ENCODE assay signal across 12 cellular contexts in the genomic region with DNA sequence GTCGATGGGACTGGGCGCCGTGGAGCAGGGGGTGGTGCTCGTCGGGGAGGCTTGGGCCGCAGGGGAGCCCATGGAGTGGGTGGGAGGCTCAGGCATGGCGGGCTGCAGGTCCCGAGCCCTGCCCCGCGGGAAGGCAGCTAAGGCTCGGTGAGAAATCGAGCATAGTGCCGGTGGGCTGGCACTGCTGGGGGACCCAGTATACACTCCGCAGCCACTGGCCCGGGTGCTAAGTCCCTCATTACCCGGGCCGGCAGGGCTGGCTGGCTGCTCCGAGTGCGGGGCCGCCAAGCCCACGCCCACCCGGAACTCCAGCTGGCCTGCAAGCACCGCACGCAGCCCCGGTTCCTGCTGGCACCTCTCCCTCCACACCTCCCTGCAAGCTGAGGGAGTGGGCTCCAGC. TPM values are rescaled to one million over a fixed set of nuclear protein-coding genes. Genes with fewer than 3 reads are reported as not detected.
DNase-seq lines count a peak whose midpoint lies in the region; TF ChIP-seq lines count a peak whose summit lies in the region.
"Not testable (repeated sequence)": the region's sequence is repeated elsewhere in the genome, so short reads cannot be mapped to it uniquely, and the experiment has no call there.
"Had no signal": no experiment of that assay in that cellular context is flagged by ENCODE, and none has a peak within 500 bp of the region (broad histone marks: within the 10 kb centered on the region; RNA-seq: fewer than 3 reads in every experiment).

No MANE protein-coding gene starts in this region.

- not testable (repeated sequence) for H3K27me3 Mint-ChIP-seq in endodermal cell (ENCODE audit: insufficient read depth)

- H3K4me3 ChIP-seq in SJCRH30; coronary artery; endodermal cell (ENCODE audit: low read length); neuronal stem cell (ENCODE audit: low read length in 2 of 2): not testable (repeated sequence)

- H2AK5ac ChIP-seq in neuronal stem cell (ENCODE audit: low read depth, low read length) = not testable (repeated sequence)

- not testable (repeated sequence) for H3K14ac ChIP-seq in neuronal stem cell (ENCODE audit: low read length)

- not testable (repeated sequence) for DNase-seq in SJCRH30; neuronal stem cell (ENCODE audit: low spot score)
- DNase-seq in coronary artery (ENCODE audit: low spot score) = peak; percentile 1
- peak; percentile 2 for DNase-seq in endodermal cell
- DNase-seq in islet precursor cell = peak; percentile 9
- peak; percentile 74 for DNase-seq in mesenteric fat pad (ENCODE audit: low spot score)

- peak overlapping the region; percentile 17 for H2BK5ac ChIP-seq in neuronal stem cell (ENCODE audit: low read length)

- not testable (repeated sequence) for TF ChIP-seq CTCF in coronary artery (IDR thresholded peaks at IDR 0.05); endodermal cell (conservative IDR thresholded peaks at IDR 0.05)

- peak overlapping the region; percentile 62 for H3K18ac ChIP-seq in neuronal stem cell (ENCODE audit: low read length)

- not testable (repeated sequence) for H3K9me3 ChIP-seq in SJCRH30 (replicated peaks); endodermal cell (ENCODE audit: control insufficient read depth, low read length); neuronal stem cell (replicated peaks in 1 of 2; ENCODE audit: control insufficient read depth in 2 of 2, insufficient read depth in 1 of 2, low read depth in 1 of 2, low read length in 2 of 2)

- not testable (repeated sequence) for H3K4me1 Mint-ChIP-seq in endodermal cell

- H3K36me3 Mint-ChIP-seq in endodermal cell (ENCODE audit: low read depth) = not testable (repeated sequence)

- not testable (repeated sequence) for H3K4me1 ChIP-seq in SJCRH30; endodermal cell (ENCODE audit: control insufficient read depth, insufficient read depth, low read length)
- H3K4me1 ChIP-seq in neuronal stem cell (ENCODE audit: control insufficient read depth in 2 of 2, insufficient read depth in 1 of 2, low read depth in 1 of 2, low read length in 2 of 2) = peaks cover 5 to 22% of the 10 kb centered on the region in 2 donors

- not testable (repeated sequence) for H3K9ac ChIP-seq in endodermal cell (ENCODE audit: extremely low read depth, low read length, poor library complexity, severe bottlenecking); neuronal stem cell (ENCODE audit: low read depth, low read length, poor library complexity)

- not testable (repeated sequence) for H3K23ac ChIP-seq in neuronal stem cell (ENCODE audit: low read depth, low read length, poor library complexity)

- H3K27ac ChIP-seq in SJCRH30 (peak overlapping the region; percentile 79), neuronal stem cell (replicated peaks; ENCODE audit: low read length) (peak overlapping the region; percentile 95)
- not testable (repeated sequence) for H3K27ac ChIP-seq in coronary artery; endodermal cell (ENCODE audit: low read depth, low read length)

- not testable (repeated sequence) for H2BK12ac ChIP-seq in neuronal stem cell (ENCODE audit: low read length)

- not testable (repeated sequence) for H3K4ac ChIP-seq in neuronal stem cell (ENCODE audit: low read length)

- H3K27me3 ChIP-seq in SJCRH30; endodermal cell (ENCODE audit: control insufficient read depth, insufficient read depth, low read length, poor library complexity, severe bottlenecking); neuronal stem cell (ENCODE audit: control insufficient read depth in 3 of 3, insufficient read depth in 3 of 3, low read depth in 1 of 3, low read length in 3 of 3): not testable (repeated sequence)

- H3K4me3 Mint-ChIP-seq in endodermal cell = not testable (repeated sequence)

- H3K9me3 Mint-ChIP-seq in endodermal cell = not testable (repeated sequence)

- 94 to 96% methylated on average over 5 to 25 of the region's 25 CpGs for WGBS in endodermal cell (ENCODE audit: insufficient coverage in 1 of 2, insufficient read length in 1 of 2), 2 experiments
- no CpG with 5 or more reads among the region's 25 CpGs for WGBS in neuronal stem cell (ENCODE audit: extremely low coverage in 2 of 2, insufficient read length in 2 of 2, insufficient replicate concordance in 1 of 2), 2 donors

- not testable (repeated sequence) for H3K27ac Mint-ChIP-seq in endodermal cell

- H3K36me3 ChIP-seq in SJCRH30; endodermal cell (ENCODE audit: control insufficient read depth, insufficient read depth, low read length); neuronal stem cell (replicated peaks in 1 of 2; ENCODE audit: control insufficient read depth in 2 of 2, insufficient read depth in 2 of 2, low read length in 2 of 2): not testable (repeated sequence)

- not testable (repeated sequence) for H3K79me1 ChIP-seq in neuronal stem cell (ENCODE audit: low read depth, low read length)

- not testable (repeated sequence) for H4K91ac ChIP-seq in neuronal stem cell (ENCODE audit: low read depth, low read length, poor library complexity)

- not testable (repeated sequence) for H2BK120ac ChIP-seq in neuronal stem cell (ENCODE audit: low read depth, low read length)

- H2BK15ac ChIP-seq in neuronal stem cell (ENCODE audit: low read length) = not testable (repeated sequence)

- H3K4me2 ChIP-seq in neuronal stem cell (ENCODE audit: insufficient read depth, low read length, poor library complexity, severe bottlenecking) = not testable (repeated sequence)

- not testable (repeated sequence) for H2AFZ ChIP-seq in neuronal stem cell (ENCODE audit: low read length)

- H4K8ac ChIP-seq in neuronal stem cell (ENCODE audit: low read depth, low read length) = not testable (repeated sequence)

RNA-seq across cellular contexts. Expression of gene SLCO2A1, which starts 40.6 kb away (rescaled TPM):
- not detected in 2 replicates for total RNA-seq in SJCRH30 (2014; rRNA removed; shearing (Covaris generic))
- total RNA-seq in endodermal cell = 100 to 1,000 TPM; 126 to 134 TPM
- 10.6 TPM for polyA plus RNA-seq in endodermal cell (2013, experiment 1 of 2)
- 12.8 TPM for polyA plus RNA-seq in endodermal cell (2013, experiment 2 of 2)
- 40.1 TPM for total RNA-seq in mesenteric fat pad
- polyA plus RNA-seq in neuronal stem cell (2013, experiment 1 of 2) = 0.60 TPM
- polyA plus RNA-seq in neuronal stem cell (2013, experiment 2 of 2) = 0.82 TPM
- total RNA-seq: A673; CD4-positive, alpha-beta memory T cell; CD4-positive, CD25-positive, alpha-beta regulatory T cell; CD8-positive, alpha-beta memory T cell; G401 had no signal
- polyA plus RNA-seq: CD4-positive, alpha-beta memory T cell; CD4-positive, CD25-positive, alpha-beta regulatory T cell; CD8-positive, alpha-beta memory T cell; GM12878 had no signal

Comparison
In these comparisons a context has a peak if more than half of its experiments do, and no peak if none do; other contexts are left out.
1. RNA of gene SLCO2A1, which starts 40.6 kb away (total RNA-seq): 126 to 134 TPM in endodermal cell and 40.1 TPM in mesenteric fat pad (single experiment); not detected in SJCRH30; every median in the first group is over 10 times any median in the second.